In genomic region chr20:20452254-20452676, GRCh38 we compare ENCODE assay signal across 8 cellular contexts.
DNase-seq lines count a peak whose midpoint lies in the region; ATAC-seq and TF ChIP-seq lines count a peak whose summit lies in the region.

No MANE protein-coding gene starts in this region.

- TF ChIP-seq CTCF in fibroblast of villous mesenchyme (IDR thresholded peaks at IDR 0.05; ENCODE audit: insufficient read depth, low read depth, low read length) (no peak), upper lobe of right lung (IDR thresholded peaks at IDR 0.05) (no peak)

- peaks cover 9% of the 10 kb centered on the region for H3K4me1 ChIP-seq in upper lobe of right lung

- intact Hi-C loops in upper lobe of right lung (cut with DNase I), result no loop called here

- H3K9me3 ChIP-seq in upper lobe of right lung, result no peaks in the 10 kb centered on the region

- H3K36me3 ChIP-seq in upper lobe of right lung, result peaks cover 18% of the 10 kb centered on the region

- H3K4me3 ChIP-seq in fibroblast of villous mesenchyme (ENCODE audit: low read depth, low read length) (no peak overlapping the region), upper lobe of right lung (no peak overlapping the region)

- ATAC-seq in GM18861 (IDR thresholded peaks at IDR 0.05; ENCODE audit: unreplicated experiment) (peak; percentile 86), HG02885 (IDR thresholded peaks at IDR 0.05; ENCODE audit: poor library complexity, unreplicated experiment) (peak; percentile 79), upper lobe of right lung (peak; percentile 84)

- peak; percentile 98 for DNase-seq in NCI-H524 treated with DMSO at 0.1 percent for 48 hours (lab: John Stamatoyannopoulos, UW)
- peak; percentile 40 for DNase-seq in activated T-helper 1 cell treated with Interleukin-2 at 50 U/mL for 16 hours (ENCODE audit: low read depth)
- peak; percentile 38 for DNase-seq in fibroblast of villous mesenchyme (ENCODE audit: low read depth)
- DNase-seq in occipital lobe (lab: John Stamatoyannopoulos, UW), result peak; percentile 94
- peak; percentile 71 for DNase-seq in upper lobe of right lung
- no peak for DNase-seq in HK-2 (ENCODE audit: unreplicated experiment)

- H3K27ac ChIP-seq in upper lobe of right lung, result no peak overlapping the region

- H3K27me3 ChIP-seq in upper lobe of right lung, result no peaks in the 10 kb centered on the region
